ENCODE assay signal across 1 cellular context in genomic region chr15:48147358-48147757, GRCh38.
TF ChIP-seq lines count a peak whose summit lies in the region.

No MANE protein-coding gene starts in this region.

TF ChIP-seq in GM23338, 12 proteins besides CTCF, POLR2A, EP300 and RAD21 (continued from another document):
- TF ChIP-seq, protein P1, sequence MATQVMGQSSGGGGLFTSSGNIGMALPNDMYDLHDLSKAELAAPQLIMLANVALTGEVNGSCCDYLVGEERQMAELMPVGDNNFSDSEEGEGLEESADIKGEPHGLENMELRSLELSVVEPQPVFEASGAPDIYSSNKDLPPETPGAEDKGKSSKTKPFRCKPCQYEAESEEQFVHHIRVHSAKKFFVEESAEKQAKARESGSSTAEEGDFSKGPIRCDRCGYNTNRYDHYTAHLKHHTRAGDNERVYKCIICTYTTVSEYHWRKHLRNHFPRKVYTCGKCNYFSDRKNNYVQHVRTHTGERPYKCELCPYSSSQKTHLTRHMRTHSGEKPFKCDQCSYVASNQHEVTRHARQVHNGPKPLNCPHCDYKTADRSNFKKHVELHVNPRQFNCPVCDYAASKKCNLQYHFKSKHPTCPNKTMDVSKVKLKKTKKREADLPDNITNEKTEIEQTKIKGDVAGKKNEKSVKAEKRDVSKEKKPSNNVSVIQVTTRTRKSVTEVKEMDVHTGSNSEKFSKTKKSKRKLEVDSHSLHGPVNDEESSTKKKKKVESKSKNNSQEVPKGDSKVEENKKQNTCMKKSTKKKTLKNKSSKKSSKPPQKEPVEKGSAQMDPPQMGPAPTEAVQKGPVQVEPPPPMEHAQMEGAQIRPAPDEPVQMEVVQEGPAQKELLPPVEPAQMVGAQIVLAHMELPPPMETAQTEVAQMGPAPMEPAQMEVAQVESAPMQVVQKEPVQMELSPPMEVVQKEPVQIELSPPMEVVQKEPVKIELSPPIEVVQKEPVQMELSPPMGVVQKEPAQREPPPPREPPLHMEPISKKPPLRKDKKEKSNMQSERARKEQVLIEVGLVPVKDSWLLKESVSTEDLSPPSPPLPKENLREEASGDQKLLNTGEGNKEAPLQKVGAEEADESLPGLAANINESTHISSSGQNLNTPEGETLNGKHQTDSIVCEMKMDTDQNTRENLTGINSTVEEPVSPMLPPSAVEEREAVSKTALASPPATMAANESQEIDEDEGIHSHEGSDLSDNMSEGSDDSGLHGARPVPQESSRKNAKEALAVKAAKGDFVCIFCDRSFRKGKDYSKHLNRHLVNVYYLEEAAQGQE (IDR thresholded peaks at IDR 0.05; ENCODE audit: unreplicated experiment): no peak
